12 cellular contexts compared by ENCODE assay signal in genomic region chr1:241895013-241895412, GRCh38. TPM values are rescaled to one million over a fixed set of nuclear protein-coding genes. Genes with fewer than 3 reads are reported as not detected.
A peak's percentile ranks its signal among the peaks of the same experiment; 100 is the strongest.
DNase-seq lines count a peak whose midpoint lies in the region; ATAC-seq, FAIRE-seq and TF ChIP-seq lines count a peak whose summit lies in the region.
"Had no signal": no experiment of that assay in that cellular context is flagged by ENCODE, and none has a peak within 500 bp of the region (broad histone marks: within the 10 kb centered on the region; RNA-seq: fewer than 3 reads in every experiment).

No MANE protein-coding gene starts in this region.

- H3K9me3 ChIP-seq in mammary epithelial cell (replicated peaks; ENCODE audit: insufficient read depth, low read length) (no peaks in the 10 kb centered on the region), breast epithelium (no peaks in the 10 kb centered on the region)
- H3K9me3 ChIP-seq: A549, adrenal gland, left ventricle myocardium inferior had no signal

- H3K4me2 ChIP-seq in mammary epithelial cell (ENCODE audit: insufficient read depth, low read depth, low read length), result no peak overlapping the region
- H3K4me2 ChIP-seq: A549 had no signal

- H3K27ac ChIP-seq in mammary epithelial cell (ENCODE audit: insufficient read depth, low read depth, low read length) (no peak overlapping the region), breast epithelium (no peak overlapping the region)
- H3K27ac ChIP-seq: A549, adrenal gland, left ventricle myocardium inferior had no signal

- no peaks in the 10 kb centered on the region for H3K4me1 ChIP-seq in mammary epithelial cell (ENCODE audit: insufficient read depth, low read length)
- no peaks in the 10 kb centered on the region for H3K4me1 ChIP-seq in breast epithelium
- H3K4me1 ChIP-seq: A549, adrenal gland, left ventricle myocardium inferior had no signal

- no peak for FAIRE-seq in HTR-8/SVneo (lab: Jason Lieb, UNC)
- FAIRE-seq: A549 had no signal

- no peaks in the 10 kb centered on the region for H4K20me1 ChIP-seq in mammary epithelial cell (ENCODE audit: insufficient read depth, low read length)

- H2AFZ ChIP-seq in mammary epithelial cell (ENCODE audit: low read depth, low read length), result no peak overlapping the region

- no peaks in the 10 kb centered on the region for H3K27me3 ChIP-seq in mammary epithelial cell (ENCODE audit: insufficient read depth, low read length)
- H3K27me3 ChIP-seq in breast epithelium, result no peaks in the 10 kb centered on the region
- H3K27me3 ChIP-seq: adrenal gland had no signal

- H3K36me3 Mint-ChIP-seq in type B pancreatic cell, result no peaks in the 10 kb centered on the region
- H3K36me3 Mint-ChIP-seq in naive thymus-derived CD8-positive, alpha-beta T cell, result no peaks in the 10 kb centered on the region

- CTCF ChIA-PET in mammary epithelial cell (lab: Charles Lee; ENCODE audit: low non-redundant PET), result interaction anchor here (0.7 kb wide), 2 partner anchors 91 to 95 kb away, joined by 4 to 6 read pairs; no protein-coding TSS in a partner anchor

- no TSS peak for BruUV-seq in mammary epithelial cell (replicated peaks; lab: Mats Ljungman, UMichigan)

- POLR2A ChIA-PET in naive thymus-derived CD8-positive, alpha-beta T cell (lab: Charles Lee), result no interaction called here

- H3K4me1 Mint-ChIP-seq in type B pancreatic cell (ENCODE audit: unreplicated experiment), result no peaks in the 10 kb centered on the region
- peaks cover 0 to 11% (median 0%) of the 10 kb centered on the region in 4 donors for H3K4me1 Mint-ChIP-seq in naive thymus-derived CD8-positive, alpha-beta T cell
- H3K4me1 Mint-ChIP-seq: activated CD4-positive, alpha-beta memory T cell treated with anti-CD3 and anti-CD28 coated beads, Interleukin-2, amount 10 ng/mL, durations not matched to agents 7 days and 5 days had no signal

- H3K27me3 Mint-ChIP-seq in type B pancreatic cell, result no peaks in the 10 kb centered on the region
- H3K27me3 Mint-ChIP-seq in naive thymus-derived CD8-positive, alpha-beta T cell, result peaks cover 0 to 3% (median 0%) of the 10 kb centered on the region in 5 donors
- H3K27me3 Mint-ChIP-seq: activated CD4-positive, alpha-beta memory T cell treated with anti-CD3 and anti-CD28 coated beads, Interleukin-2, amount 10 ng/mL, durations not matched to agents 7 days and 5 days had no signal

- TF ChIP-seq POLR2A in breast epithelium (IDR thresholded peaks at IDR 0.05), result no peak

- no peak overlapping the region for H3K9ac ChIP-seq in mammary epithelial cell (ENCODE audit: insufficient read depth, low read length)

- H3K9me3 Mint-ChIP-seq in type B pancreatic cell, result no peaks in the 10 kb centered on the region
- H3K9me3 Mint-ChIP-seq in naive thymus-derived CD8-positive, alpha-beta T cell, result no peaks in the 10 kb centered on the region
- H3K9me3 Mint-ChIP-seq: activated CD4-positive, alpha-beta memory T cell treated with anti-CD3 and anti-CD28 coated beads, Interleukin-2, amount 10 ng/mL, durations not matched to agents 7 days and 5 days had no signal

- DNase-seq in mammary epithelial cell (peak; percentile 42), breast epithelium (ENCODE audit: low spot score in 2 of 2) (no peak), KBM-7 (peak; percentile 8), type B pancreatic cell (ENCODE audit: extremely low spot score, unreplicated experiment) (no peak), SHP77 (lab: John Stamatoyannopoulos, UW) (no peak), HTR-8/SVneo (ENCODE audit: insufficient read length, low spot score) (no peak)
- no peak for DNase-seq in naive thymus-derived CD8-positive, alpha-beta T cell
- DNase-seq: activated CD4-positive, alpha-beta memory T cell treated with anti-CD3 and anti-CD28 coated beads, Interleukin-2, amount 10 ng/mL, durations not matched to agents 7 days and 5 days; adrenal gland; left ventricle myocardium inferior had no signal

- dilution Hi-C loops in mammary epithelial cell (cut with HindIII; ENCODE audit: low sequenced_read_pairs), result no loop called here

- peak overlapping the region; percentile 29 for H3K27ac Mint-ChIP-seq in type B pancreatic cell
- H3K27ac Mint-ChIP-seq in naive thymus-derived CD8-positive, alpha-beta T cell, result no peak overlapping the region
- H3K27ac Mint-ChIP-seq: activated CD4-positive, alpha-beta memory T cell treated with anti-CD3 and anti-CD28 coated beads, Interleukin-2, amount 10 ng/mL, durations not matched to agents 7 days and 5 days had no signal

- peak; percentile 74 for ATAC-seq in HG02885 (IDR thresholded peaks at IDR 0.05; ENCODE audit: poor library complexity, unreplicated experiment)
- ATAC-seq in naive thymus-derived CD8-positive, alpha-beta T cell, result no peak

- in situ Hi-C loops in mammary epithelial cell (cut with MboI; ENCODE audit: low sequenced_read_pairs in 2 of 2), result loop anchor here in 1 of 2 donors (5.0 kb wide), 1 partner anchor 107 kb away; no protein-coding TSS in a partner anchor
- in situ Hi-C loops in KBM-7 (cut with MboI; ENCODE audit: low pct_unique_long_range_greater_than_20kb, low sequenced_read_pairs), result loop anchor here (10.0 kb wide), 1 partner anchor 110 kb away; no protein-coding TSS in a partner anchor

- 70% methylated on average over 2 of the region's 2 CpGs for WGBS in mammary epithelial cell (ENCODE audit: low coverage, missing lambda C conversion rate)

- no peak overlapping the region for H3K4me3 ChIP-seq in mammary epithelial cell (replicated peaks in 1 of 3; ENCODE audit: insufficient read depth in 1 of 3, low read depth in 2 of 3, low read length in 3 of 3)
- no peak overlapping the region for H3K4me3 ChIP-seq in breast epithelium
- H3K4me3 ChIP-seq: A549, adrenal gland, left ventricle myocardium inferior had no signal

- peaks cover 5% of the 10 kb centered on the region for H3K36me3 ChIP-seq in mammary epithelial cell (ENCODE audit: insufficient read depth, low read length)
- no peaks in the 10 kb centered on the region for H3K36me3 ChIP-seq in breast epithelium
- H3K36me3 ChIP-seq: adrenal gland, left ventricle myocardium inferior had no signal

- intact Hi-C loops in mammary epithelial cell (cut with micrococcal nuclease) (loop anchor here (2.0 to 10.0 kb wide), 2 partner anchors 284 to 560 kb away; no protein-coding TSS in a partner anchor), breast epithelium (cut with DNase I; ENCODE audit: low total_unique reads) (no loop called here)

- TF ChIP-seq CTCF in mammary epithelial cell (conservative IDR thresholded peaks at IDR 0.05 in 1 of 2, IDR thresholded peaks at IDR 0.05 in 1 of 2; ENCODE audit: extremely low read depth in 1 of 2, insufficient read depth in 1 of 2, low read depth in 1 of 2, low read length in 2 of 2), result no peak
- TF ChIP-seq CTCF in breast epithelium (IDR thresholded peaks at IDR 0.05), result no peak
- no peak for TF ChIP-seq CTCF in type B pancreatic cell (conservative IDR thresholded peaks at IDR 0.05)

- H3K4me3 Mint-ChIP-seq in type B pancreatic cell, result no peak overlapping the region
- no peak overlapping the region for H3K4me3 Mint-ChIP-seq in naive thymus-derived CD8-positive, alpha-beta T cell
- H3K4me3 Mint-ChIP-seq: activated CD4-positive, alpha-beta memory T cell treated with anti-CD3 and anti-CD28 coated beads, Interleukin-2, amount 10 ng/mL, durations not matched to agents 7 days and 5 days had no signal

- H3K79me2 ChIP-seq in mammary epithelial cell (ENCODE audit: insufficient read depth, low read length), result no peaks in the 10 kb centered on the region

RNA-seq across cellular contexts. Expression of gene EXO1, which starts 47.0 kb away (rescaled TPM):
- 10 to 100 TPM in 1 of 2 donors, 1 to 10 TPM in 1; 3.3 to 21.4 TPM for total RNA-seq in mammary epithelial cell
- 11.0 TPM for polyA plus RNA-seq in mammary epithelial cell
- polyA minus RNA-seq in mammary epithelial cell, result 32.2 TPM
- total RNA-seq in breast epithelium, result under 1 TPM in 1 of 3 donors, not detected in 2; 0.16 TPM
- 10.2 and 25.5 TPM in 2 replicates for total RNA-seq in type B pancreatic cell (ENCODE audit: low replicate concordance)
- total RNA-seq in naive thymus-derived CD8-positive, alpha-beta T cell, result under 1 TPM in 1 of 2 experiments, not detected in 1; 0.62 TPM
- under 1 TPM in 1 of 3 donors, not detected in 2; 0.42 TPM for polyA plus RNA-seq in naive thymus-derived CD8-positive, alpha-beta T cell

Comparison
In these comparisons a context has a peak if more than half of its experiments do, and no peak if none do; other contexts are left out.
1. DNase-seq: peak in mammary epithelial cell (single experiment) and KBM-7 (single experiment); none in breast epithelium (0 of 2), type B pancreatic cell (single experiment), SHP77 (0 of 2), HTR-8/SVneo (single experiment) and naive thymus-derived CD8-positive, alpha-beta T cell (0 of 10).